ENCODE assay signal across 8 cellular contexts in the genomic region with DNA sequence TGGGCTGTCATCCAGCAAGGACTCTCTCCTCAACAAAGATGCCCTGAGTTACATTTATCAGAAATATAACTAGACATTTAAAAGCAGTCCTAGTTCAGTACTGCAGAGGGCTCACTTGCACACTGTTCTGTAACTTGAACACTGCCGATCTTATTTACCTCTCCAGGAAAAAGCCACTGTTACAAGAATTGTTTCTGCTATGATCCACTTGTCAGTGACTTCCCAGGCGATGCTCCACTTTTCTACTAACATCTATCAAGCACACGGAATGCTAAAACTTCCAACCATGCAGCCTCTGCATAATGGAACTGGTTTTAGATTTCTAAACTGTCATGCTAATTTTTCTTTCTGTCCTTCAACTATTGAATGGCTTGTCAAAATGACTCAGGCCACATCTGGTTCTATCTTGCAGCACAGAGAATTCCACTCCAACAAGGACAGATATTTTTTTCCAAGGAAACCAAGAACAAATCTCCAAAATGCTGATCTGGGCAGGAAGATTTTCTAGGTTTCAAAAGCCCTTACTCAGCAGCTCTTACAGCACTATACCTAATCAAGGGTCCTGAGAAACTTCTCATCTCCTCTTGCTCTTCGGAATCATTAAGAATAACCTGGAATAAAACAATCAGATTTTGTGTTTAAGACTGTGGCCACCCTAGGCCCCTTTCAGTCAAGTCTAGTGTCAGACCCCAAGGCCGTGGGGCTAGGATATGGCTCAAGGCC. TPM values are rescaled to one million over a fixed set of nuclear protein-coding genes. Genes with fewer than 3 reads are reported as not detected.
A peak's percentile ranks its signal among the peaks of the same experiment; 100 is the strongest.
DNase-seq lines count a peak whose midpoint lies in the region; ATAC-seq and TF ChIP-seq lines count a peak whose summit lies in the region.

No MANE protein-coding gene starts in this region.

- H3K79me2 ChIP-seq in mesendoderm (ENCODE audit: control insufficient read depth, insufficient read depth, low read length), result no peaks in the 10 kb centered on the region

- H3K56ac ChIP-seq in mesendoderm (ENCODE audit: low read length), result no peak overlapping the region

- peaks cover 25% of the 10 kb centered on the region for H3K4me1 Mint-ChIP-seq in brain

- no peaks in the 10 kb centered on the region for H3K27me3 ChIP-seq in mesendoderm (ENCODE audit: insufficient read depth, low read length, poor library complexity)

- H4K8ac ChIP-seq in mesendoderm (ENCODE audit: low read depth, low read length), result no peak overlapping the region

- no peaks in the 10 kb centered on the region for H3K36me3 Mint-ChIP-seq in brain

- ATAC-seq in GM18868 (IDR thresholded peaks at IDR 0.05; ENCODE audit: unreplicated experiment) (no peak), GM19328 (IDR thresholded peaks at IDR 0.05; ENCODE audit: unreplicated experiment) (no peak)

- H3K79me1 ChIP-seq in mesendoderm (ENCODE audit: low read length), result no peaks in the 10 kb centered on the region

- no peak for TF ChIP-seq POLR2A in NB4 (IDR thresholded peaks at IDR 0.05; ENCODE audit: extremely low read depth, insufficient read length)

- H3K4me2 ChIP-seq in mesendoderm (ENCODE audit: low read length), result no peak overlapping the region

- no peak overlapping the region for H3K4ac ChIP-seq in mesendoderm (ENCODE audit: low read depth, low read length)

- TF ChIP-seq CTCF in NB4 (IDR thresholded peaks at IDR 0.05; ENCODE audit: low read depth, low read length) (no peak), brain (conservative IDR thresholded peaks at IDR 0.05) (peak; percentile 63 to 66)

- no peak overlapping the region for H4K5ac ChIP-seq in mesendoderm (ENCODE audit: low read length)

- H2AK5ac ChIP-seq in mesendoderm (ENCODE audit: low read length), result no peak overlapping the region

- no peak overlapping the region for H2BK120ac ChIP-seq in mesendoderm (ENCODE audit: low read depth, low read length)

- no peak overlapping the region for H2BK15ac ChIP-seq in mesendoderm (replicated peaks; ENCODE audit: low read depth)

- no peak overlapping the region for H3K18ac ChIP-seq in mesendoderm (ENCODE audit: low read length)

- H3K4me3 ChIP-seq in NB4 (ENCODE audit: low read depth, low read length), result no peak overlapping the region
- H3K4me3 ChIP-seq in mesendoderm (ENCODE audit: low read length), result no peak overlapping the region

- peak; percentile 42 for DNase-seq in DMS 273 (lab: John Stamatoyannopoulos, UW; ENCODE audit: unreplicated experiment)
- peak; percentile 24 for DNase-seq in NB4 (ENCODE audit: low read depth)
- DNase-seq in mesendoderm, result peak; percentile 33
- DNase-seq in activated T-cell treated with anti-CD3 and anti-CD28 coated beads, Interleukin-2, amount 50 U/mL, for 1 hour, result no peak
- DNase-seq in D341Med (ENCODE audit: low spot score), result no peak

- no peak overlapping the region for H3K9ac ChIP-seq in mesendoderm (ENCODE audit: low read length)

- peak overlapping the region in 2 of 5 experiments; percentile 30 to 56 for H3K27ac Mint-ChIP-seq in brain

- H3K23ac ChIP-seq in mesendoderm (ENCODE audit: low read length), result no peak overlapping the region

- H3K4me1 ChIP-seq in mesendoderm (ENCODE audit: control insufficient read depth, low read depth, low read length), result peaks cover 2% of the 10 kb centered on the region

- H2BK5ac ChIP-seq in mesendoderm (ENCODE audit: low read length), result no peak overlapping the region

- H3K9me3 Mint-ChIP-seq in brain, result no peaks in the 10 kb centered on the region

- H3K27me3 Mint-ChIP-seq in brain, result no peaks in the 10 kb centered on the region

- no CpG with 5 or more reads among the region's 5 CpGs for WGBS in mesendoderm (ENCODE audit: extremely low coverage, insufficient coverage, low lambda C conversion rate)

- no peak overlapping the region for H3K27ac ChIP-seq in mesendoderm (ENCODE audit: low read depth, low read length)

- no peak overlapping the region for H3K4me3 Mint-ChIP-seq in brain

- H3K36me3 ChIP-seq in mesendoderm (ENCODE audit: control insufficient read depth, insufficient read depth, low read length), result no peaks in the 10 kb centered on the region

RNA-seq across cellular contexts. Expression of a gene that starts 9.9 kb away (rescaled TPM):
- polyA plus RNA-seq in brain (ENCODE audit: insufficient read depth, low read depth, low replicate concordance), result 1.1 TPM
- polyA plus RNA-seq in mesendoderm (2013, experiment 1 of 2), result 0.37 TPM
- 0.28 TPM for polyA plus RNA-seq in mesendoderm (2013, experiment 2 of 2)

Comparison
In these comparisons a context has a peak if more than half of its experiments do, and no peak if none do; other contexts are left out.
1. DNase-seq: peak in DMS 273 (single experiment), NB4 (single experiment) and mesendoderm (single experiment); none in activated T-cell treated with anti-CD3 and anti-CD28 coated beads, Interleukin-2, amount 50 U/mL, for 1 hour (single experiment) and D341Med (single experiment).